ENCODE assay signal across 10 cellular contexts in genomic region chr11:88507771-88508557, GRCh38.
DNase-seq lines count a peak whose midpoint lies in the region; ATAC-seq, FAIRE-seq and TF ChIP-seq lines count a peak whose summit lies in the region.
"Had no signal": no experiment of that assay in that cellular context is flagged by ENCODE, and none has a peak within 500 bp of the region (broad histone marks: within the 10 kb centered on the region; RNA-seq: fewer than 3 reads in every experiment).

No MANE protein-coding gene starts in this region.

- H3K9me3 ChIP-seq in A549 = no peaks in the 10 kb centered on the region
- H3K9me3 ChIP-seq in naive thymus-derived CD4-positive, alpha-beta T cell (ENCODE audit: control insufficient read depth in 2 of 3, low read length in 3 of 3) = no peaks in the 10 kb centered on the region

- peaks cover 0 to 4% (median 0%) of the 10 kb centered on the region in 5 donors for H3K36me3 Mint-ChIP-seq in naive thymus-derived CD4-positive, alpha-beta T cell

- DNase-seq in A549 (ENCODE audit: low read depth in 1 of 2, low spot score in 1 of 2) (no peak), H7 (no peak), coronary artery (ENCODE audit: low spot score) (no peak), NCI-H2081 (lab: John Stamatoyannopoulos, UW) (no peak), NCI-H446 (lab: John Stamatoyannopoulos, UW) (no peak), T-helper 9 cell (no peak), OCI-M2 (lab: John Stamatoyannopoulos, UW; ENCODE audit: unreplicated experiment) (no peak)
- DNase-seq in naive thymus-derived CD4-positive, alpha-beta T cell = no peak
- DNase-seq: COR-L47, NCI-H2107 had no signal

- no peak for TF ChIP-seq EP300 in A549 (IDR thresholded peaks at IDR 0.05)

- H3K4me3 ChIP-seq in A549 = peak overlapping the region; percentile 42; the same call in 1 of the 3 replicates
- H3K4me3 ChIP-seq in H7 (ENCODE audit: insufficient read depth, low read depth, low read length) = peak overlapping the region; percentile 53; the same call in 1 of the 2 replicates
- H3K4me3 ChIP-seq in coronary artery = peak overlapping the region; percentile 72
- no peak overlapping the region for H3K4me3 ChIP-seq in naive thymus-derived CD4-positive, alpha-beta T cell (ENCODE audit: low read length)

- peak overlapping the region; percentile 76 for H3K4me2 ChIP-seq in A549

- CTCF ChIA-PET in A549 (lab: Yijun Ruan, JAX) = interaction anchor here (0.7 kb wide), 1 partner anchor 59 kb away, joined by 3 read pairs; no protein-coding TSS in a partner anchor
- CTCF ChIA-PET in naive thymus-derived CD4-positive, alpha-beta T cell (lab: Charles Lee) = no interaction called here

- no peak for TF ChIP-seq RAD21 in A549 (conservative IDR thresholded peaks at IDR 0.05 in 1 of 2, IDR thresholded peaks at IDR 0.05 in 1 of 2)

- H3K27ac ChIP-seq in A549 = no peak overlapping the region
- no peak overlapping the region for H3K27ac ChIP-seq in coronary artery
- H3K27ac ChIP-seq in naive thymus-derived CD4-positive, alpha-beta T cell (ENCODE audit: low read depth, low read length) = no peak overlapping the region

- no peaks in the 10 kb centered on the region for H3K9me3 Mint-ChIP-seq in naive thymus-derived CD4-positive, alpha-beta T cell

- peaks cover 57 to 79% (median 64%) of the 10 kb centered on the region in 5 donors for H3K27me3 Mint-ChIP-seq in naive thymus-derived CD4-positive, alpha-beta T cell

- H3K4me1 ChIP-seq in A549 = peaks cover 10% of the 10 kb centered on the region; the same call in 1 of the 3 replicates
- peaks cover 0 to 5% of the 10 kb centered on the region in 2 donors for H3K4me1 ChIP-seq in naive thymus-derived CD4-positive, alpha-beta T cell (ENCODE audit: control insufficient read depth in 2 of 2, insufficient read depth in 2 of 2, low read length in 2 of 2)

- peaks cover 8 to 17% (median 15%) of the 10 kb centered on the region in 7 donors for H3K4me1 Mint-ChIP-seq in naive thymus-derived CD4-positive, alpha-beta T cell

- no peak for FAIRE-seq in A549 (lab: Jason Lieb, UNC)

- no peaks in the 10 kb centered on the region for H3K36me3 ChIP-seq in H7 (replicated peaks; ENCODE audit: control insufficient read depth, insufficient read depth, low read length)
- H3K36me3 ChIP-seq in naive thymus-derived CD4-positive, alpha-beta T cell (ENCODE audit: control insufficient read depth in 2 of 3, insufficient read depth in 3 of 3, low read length in 3 of 3) = no peaks in the 10 kb centered on the region

- peak overlapping the region; percentile 34 to 88 (median 78) for H3K4me3 Mint-ChIP-seq in naive thymus-derived CD4-positive, alpha-beta T cell

- POLR2A ChIA-PET in A549 (lab: Yijun Ruan, JAX) = no interaction called here
- POLR2A ChIA-PET in naive thymus-derived CD4-positive, alpha-beta T cell (lab: Charles Lee) = no interaction called here

- WGBS in A549 (ENCODE audit: missing lambda C conversion rate) = 83% methylated on average over 19 of the region's 19 CpGs

- TF ChIP-seq POLR2A in A549 (IDR thresholded peaks at IDR 0.05; ENCODE audit: low read length) = no peak

- H3K27ac Mint-ChIP-seq in naive thymus-derived CD4-positive, alpha-beta T cell = no peak overlapping the region

- TF ChIP-seq CTCF in A549 (IDR thresholded peaks at IDR 0.05) (no peak), coronary artery (IDR thresholded peaks at IDR 0.05) (no peak)

- intact Hi-C loops in naive thymus-derived CD4-positive, alpha-beta T cell (cut with micrococcal nuclease) = no loop called here

- ATAC-seq in A549 = no peak
- no peak for ATAC-seq in naive thymus-derived CD4-positive, alpha-beta T cell

- peaks cover 23% of the 10 kb centered on the region; the same call in 1 of the 2 replicates for H3K27me3 ChIP-seq in H7 (ENCODE audit: control insufficient read depth, insufficient read depth, low read length)
- peaks cover 0 to 16% of the 10 kb centered on the region in 2 donors for H3K27me3 ChIP-seq in naive thymus-derived CD4-positive, alpha-beta T cell (ENCODE audit: control insufficient read depth in 2 of 2, insufficient read depth in 2 of 2, low read length in 2 of 2)

TF ChIP-seq in A549, 52 proteins besides CTCF, POLR2A, EP300 and RAD21:
- no peak for TF ChIP-seq FOSB (CRISPR knock-in tag; IDR thresholded peaks at IDR 0.05)
- no peak for TF ChIP-seq HES2 (IDR thresholded peaks at IDR 0.05)
- TF ChIP-seq REST (IDR thresholded peaks at IDR 0.05) = no peak
- no peak for TF ChIP-seq HOXB13 (CRISPR knock-in tag; IDR thresholded peaks at IDR 0.05; ENCODE audit: low read depth)
- no peak for TF ChIP-seq JUNB (IDR thresholded peaks at IDR 0.05)
- TF ChIP-seq CHD4 (IDR thresholded peaks at IDR 0.05; ENCODE audit: borderline replicate concordance) = no peak
- no peak for TF ChIP-seq NFE2L2 (conservative IDR thresholded peaks at IDR 0.05; ENCODE audit: low read length)
- TF ChIP-seq SREBF2 (IDR thresholded peaks at IDR 0.05) = no peak
- no peak for TF ChIP-seq CEBPB (IDR thresholded peaks at IDR 0.05)
